In genomic region chr13:98142427-98143156, GRCh38 we compare ENCODE assay signal across 8 cellular contexts. TPM values are rescaled to one million over a fixed set of nuclear protein-coding genes. Genes with fewer than 3 reads are reported as not detected.
DNase-seq lines count a peak whose midpoint lies in the region; ATAC-seq, FAIRE-seq and TF ChIP-seq lines count a peak whose summit lies in the region.

TSS of gene FARP1 (plus strand) at chr13:98143094. CDS start at chr13:98213243, 70,149 bp downstream.

- peak; percentile 72 for ATAC-seq in GM19455 (IDR thresholded peaks at IDR 0.05; ENCODE audit: unreplicated experiment)
- ATAC-seq in HG03521 (IDR thresholded peaks at IDR 0.05; ENCODE audit: unreplicated experiment): peak; percentile 78
- ATAC-seq in GM12878: peak; percentile 89

- 8% methylated on average over 65 of the region's 95 CpGs for WGBS in GM12878 (ENCODE audit: insufficient coverage, insufficient replicate concordance, low lambda C conversion rate, missing lambda C conversion rate)

- H3K27me3 ChIP-seq in GM12878 (replicated peaks in 1 of 2; ENCODE audit: control insufficient read depth in 2 of 2, insufficient read depth in 2 of 2, low read length in 1 of 2): peaks cover 4 to 7% of the 10 kb centered on the region in 2 experiments; a peak in 3 of 4 replicates

- H3K36me3 ChIP-seq in GM12878 (ENCODE audit: control insufficient read depth in 2 of 2, insufficient read depth in 2 of 2, low read length in 1 of 2): no peaks in the 10 kb centered on the region

- RAD21 ChIA-PET in GM12878 (lab: Charles Lee; ENCODE audit: unreplicated experiment): interaction anchor here (1.1 to 1.5 kb wide), 3 partner anchors 9 to 511 kb away, joined by 3 to 6 read pairs (median 4); no protein-coding TSS in a partner anchor

- intact Hi-C loops in GM12878 (cut with micrococcal nuclease; ENCODE audit: unreplicated experiment): loop anchor here (10.0 kb wide), 2 partner anchors 242 to 532 kb away; no protein-coding TSS in a partner anchor

- peak within 1 kb of the TSS; percentile 27; the same call in 1 of the 2 replicates for H3K9ac ChIP-seq in GM12878 (ENCODE audit: control insufficient read depth, insufficient read depth, low read length)

- H2AFZ ChIP-seq in GM12878 (ENCODE audit: control insufficient read depth, low read depth, low read length): peak within 1 kb of the TSS; percentile 63

- no peaks in the 10 kb centered on the region for H3K4me1 ChIP-seq in GM12878 (ENCODE audit: control insufficient read depth, insufficient read depth, low read length)

- POLR2A ChIA-PET in GM12878 (lab: Charles Lee): interaction anchor here (1.0 to 1.8 kb wide), 4 partner anchors 9 to 361 kb away, joined by 3 to 7 read pairs (median 5); no protein-coding TSS in a partner anchor

- TF ChIP-seq EP300 in GM12878 (IDR thresholded peaks at IDR 0.05; ENCODE audit: borderline replicate concordance in 1 of 2, control insufficient read depth in 1 of 2, low read depth in 2 of 2, low read length in 2 of 2): no peak

- SMC1A ChIA-PET in GM12878 (lab: Charles Lee; ENCODE audit: uncharacterized antibody, unreplicated experiment): interaction anchor here (0.9 to 1.7 kb wide), 5 partner anchors 9 to 303 kb away, joined by 3 to 5 read pairs (median 4); no protein-coding TSS in a partner anchor

- H3K79me2 ChIP-seq in GM12878 (ENCODE audit: control insufficient read depth, insufficient read depth, low read length): no peaks in the 10 kb centered on the region

- H3K9me3 ChIP-seq in GM12878 (replicated peaks; ENCODE audit: control insufficient read depth, insufficient read depth, low read length): no peaks in the 10 kb centered on the region

- TF ChIP-seq POLR2A in GM12878 (IDR thresholded peaks at IDR 0.05; ENCODE audit: low read depth, low read length): no peak

- CTCF ChIA-PET in GM12878 (lab: Yijun Ruan, JAX): interaction anchor here (0.8 to 1.7 kb wide), 5 partner anchors 158 to 511 kb away, joined by 3 to 5 read pairs (median 4); no protein-coding TSS in a partner anchor

- DNase-seq in D341Med (ENCODE audit: low spot score) (peak; percentile 92), OCI-M1 (lab: John Stamatoyannopoulos, UW) (peak; percentile 63), GM12878 (ENCODE audit: low read depth, low spot score) (no peak), hepatic stellate cell (ENCODE audit: low spot score) (peak; percentile 76), putamen (ENCODE audit: low spot score) (peak; percentile 31), GM19238 (ENCODE audit: insufficient read length, low spot score) (no peak)

- FAIRE-seq in GM12878 (lab: Jason Lieb, UNC): no peak

- TF ChIP-seq RAD21 in GM12878 (IDR thresholded peaks at IDR 0.05; ENCODE audit: insufficient read depth, low read depth, low read length): no peak

- in situ Hi-C loops in GM12878 (cut with MboI): no loop called here

- TF ChIP-seq CTCF in GM12878 (IDR thresholded peaks at IDR 0.05 in 2 of 3, conservative IDR thresholded peaks at IDR 0.05 in 1 of 3; ENCODE audit: control insufficient read depth in 2 of 3, extremely low read depth in 1 of 3, insufficient read depth in 1 of 3, low read depth in 3 of 3, low read length in 3 of 3): peak in 2 of 3 experiments; percentile 13 to 45; a peak in 3 of 6 replicates

- BruUV-seq in GM12878 (replicated peaks; lab: Mats Ljungman, UMichigan): no TSS peak

- H3K4me2 ChIP-seq in GM12878 (ENCODE audit: control insufficient read depth, insufficient read depth): peak within 1 kb of the TSS; percentile 62

- no peak within 1 kb of the TSS for H3K27ac ChIP-seq in GM12878 (ENCODE audit: control insufficient read depth, insufficient read depth)

- H3K4me3 ChIP-seq in GM12878: peak within 1 kb of the TSS; percentile 60; the same call in 1 of the 2 replicates

- no peaks in the 10 kb centered on the region for H4K20me1 ChIP-seq in GM12878 (ENCODE audit: control insufficient read depth, insufficient read depth)

TF ChIP-seq in GM12878, 131 proteins besides CTCF, POLR2A, EP300 and RAD21 (continues in another document):
- TF ChIP-seq IKZF1 (conservative IDR thresholded peaks at IDR 0.05) (peak; percentile 55), NFXL1 (IDR thresholded peaks at IDR 0.05; ENCODE audit: borderline replicate concordance) (no peak), CEBPB (IDR thresholded peaks at IDR 0.05; ENCODE audit: borderline replicate concordance in 1 of 2, low read depth in 2 of 2, low read length in 2 of 2) (no peak), BACH1 (IDR thresholded peaks at IDR 0.05; ENCODE audit: borderline replicate concordance) (0 out of 2 replicates have a peak, but pooled peaks have one; percentile 33), BHLHE40 (IDR thresholded peaks at IDR 0.05; ENCODE audit: borderline replicate concordance in 1 of 2, low read depth in 2 of 2, low read length in 1 of 2) (peak; percentile 16 to 63; a peak in 2 of 4 replicates), DPF2 (IDR thresholded peaks at IDR 0.05) (0 out of 2 replicates have a peak, but pooled peaks have one; percentile 19), TBL1XR1 (IDR thresholded peaks at IDR 0.05; ENCODE audit: low read depth, low read length) (no peak), EED (IDR thresholded peaks at IDR 0.05; ENCODE audit: low read depth) (no peak), PBX3 (IDR thresholded peaks at IDR 0.05; ENCODE audit: insufficient replicate concordance, low read depth, low read length) (no peak), NKRF (conservative IDR thresholded peaks at IDR 0.05) (peak; percentile 22; the same call in 1 of the 2 replicates), HDAC6 (IDR thresholded peaks at IDR 0.05; ENCODE audit: unreplicated experiment) (peak; percentile 38), SMARCA5 (IDR thresholded peaks at IDR 0.05) (peak; percentile 77), GATAD2B (conservative IDR thresholded peaks at IDR 0.05; ENCODE audit: low read depth) (peak; percentile 83; the same call in 1 of the 2 replicates)

RNA-seq across cellular contexts. Expression of gene FARP1, which starts in this region (rescaled TPM):
- 3.3 and 3.9 TPM in 2 replicates for total RNA-seq in GM12878 (2013; cell fraction: nucleolus; rRNA removed)
- 0.51 and 0.54 TPM in 2 replicates for total RNA-seq in GM12878 (2014; rRNA removed)
- total RNA-seq in GM12878 (2014; rRNA removed; fragmentation: Illumina TruSeq; extraction: Trizol): 0.64 and 0.76 TPM in 2 replicates
- total RNA-seq in GM12878 (2021): 1.5 and 2.2 TPM in 2 replicates
- 0.88 TPM for polyA plus RNA-seq in GM12878 (2011; ENCODE audit: low read depth)
- 6.9 and 9.1 TPM in 2 replicates for polyA plus RNA-seq in GM12878 (2011; rRNA removed)
- polyA plus RNA-seq in GM12878 (2011; cell fraction: cytosol; rRNA removed): 4.2 and 5.0 TPM in 2 replicates
- 25.7 and 26.2 TPM in 2 replicates for polyA plus RNA-seq in GM12878 (2011; cell fraction: nucleus; rRNA removed)
- 1.9 and 2.2 TPM in 2 replicates for polyA plus RNA-seq in GM12878 (2012)
- polyA plus RNA-seq in GM12878 (2014; fragmentation: Illumina TruSeq; extraction: Trizol): 0.27 and 0.78 TPM in 2 replicates
- under 1 TPM; 0.20 to 0.52 TPM for polyA plus RNA-seq in GM12878 (2014; fragmentation: Nextera tagmentation; extraction: Ambion mirVana)
- 0.17 and 0.23 TPM in 2 replicates for polyA plus RNA-seq in GM12878 (2014; rRNA removed)
- polyA plus RNA-seq in GM12878 (2016; fragmentation: Nextera tagmentation; extraction: Ambion mirVana): under 1 TPM; 0.60 to 0.79 TPM
- polyA minus RNA-seq in GM12878 (2011; rRNA and poly(A)+ RNA removed): 16.0 and 31.7 TPM in 2 replicates
- polyA minus RNA-seq in GM12878 (2011; cell fraction: cytosol; rRNA and poly(A)+ RNA removed): 5.6 and 8.3 TPM in 2 replicates
- polyA minus RNA-seq in GM12878 (2011; cell fraction: nucleus; rRNA and poly(A)+ RNA removed): 17.2 and 26.4 TPM in 2 replicates

Comparison
In these comparisons a context has a peak if more than half of its experiments do, and no peak if none do; other contexts are left out.
1. DNase-seq: peak in D341Med (single experiment), OCI-M1 (single experiment), hepatic stellate cell (single experiment) and putamen (single experiment); none in GM12878 (single experiment) and GM19238 (single experiment).
2. Peak in every context shown above with its lines, with median percentiles within 50 percentile points of each other: ATAC-seq.